In the genomic region with DNA sequence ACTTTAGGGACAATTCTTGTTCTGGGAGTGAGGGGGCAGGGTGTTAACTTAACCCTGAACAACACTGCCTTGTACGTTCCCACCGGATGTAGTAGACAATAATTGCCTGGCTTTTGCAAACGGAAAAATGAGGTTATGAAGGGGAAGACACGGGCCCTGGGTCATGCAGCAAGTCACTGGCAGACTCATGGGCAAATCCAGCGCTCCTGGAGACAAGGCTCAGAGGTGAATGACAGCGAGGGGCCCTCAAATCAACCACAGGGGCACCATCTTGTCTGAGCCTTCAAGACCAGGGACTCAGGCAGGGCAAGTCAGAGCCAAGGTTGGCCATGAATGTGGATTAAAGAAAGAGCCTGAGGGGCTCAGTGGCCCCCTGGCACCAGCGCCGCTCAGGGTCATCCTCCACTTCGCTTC, we compare ENCODE assay signal across 1 cellular context.
TF ChIP-seq lines count a peak whose summit lies in the region.

No MANE protein-coding gene starts in this region.

TF ChIP-seq in IMR-90, 13 proteins besides CTCF, POLR2A, EP300 and RAD21 (continued from another document):
- TF ChIP-seq, protein P1, sequence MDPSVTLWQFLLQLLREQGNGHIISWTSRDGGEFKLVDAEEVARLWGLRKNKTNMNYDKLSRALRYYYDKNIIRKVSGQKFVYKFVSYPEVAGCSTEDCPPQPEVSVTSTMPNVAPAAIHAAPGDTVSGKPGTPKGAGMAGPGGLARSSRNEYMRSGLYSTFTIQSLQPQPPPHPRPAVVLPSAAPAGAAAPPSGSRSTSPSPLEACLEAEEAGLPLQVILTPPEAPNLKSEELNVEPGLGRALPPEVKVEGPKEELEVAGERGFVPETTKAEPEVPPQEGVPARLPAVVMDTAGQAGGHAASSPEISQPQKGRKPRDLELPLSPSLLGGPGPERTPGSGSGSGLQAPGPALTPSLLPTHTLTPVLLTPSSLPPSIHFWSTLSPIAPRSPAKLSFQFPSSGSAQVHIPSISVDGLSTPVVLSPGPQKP (IDR thresholded peaks at IDR 0.05; ENCODE audit: borderline replicate concordance, low read depth, low read length): no peak
